Comparison of ENCODE assay signal across 1 cellular context in the genomic region with DNA sequence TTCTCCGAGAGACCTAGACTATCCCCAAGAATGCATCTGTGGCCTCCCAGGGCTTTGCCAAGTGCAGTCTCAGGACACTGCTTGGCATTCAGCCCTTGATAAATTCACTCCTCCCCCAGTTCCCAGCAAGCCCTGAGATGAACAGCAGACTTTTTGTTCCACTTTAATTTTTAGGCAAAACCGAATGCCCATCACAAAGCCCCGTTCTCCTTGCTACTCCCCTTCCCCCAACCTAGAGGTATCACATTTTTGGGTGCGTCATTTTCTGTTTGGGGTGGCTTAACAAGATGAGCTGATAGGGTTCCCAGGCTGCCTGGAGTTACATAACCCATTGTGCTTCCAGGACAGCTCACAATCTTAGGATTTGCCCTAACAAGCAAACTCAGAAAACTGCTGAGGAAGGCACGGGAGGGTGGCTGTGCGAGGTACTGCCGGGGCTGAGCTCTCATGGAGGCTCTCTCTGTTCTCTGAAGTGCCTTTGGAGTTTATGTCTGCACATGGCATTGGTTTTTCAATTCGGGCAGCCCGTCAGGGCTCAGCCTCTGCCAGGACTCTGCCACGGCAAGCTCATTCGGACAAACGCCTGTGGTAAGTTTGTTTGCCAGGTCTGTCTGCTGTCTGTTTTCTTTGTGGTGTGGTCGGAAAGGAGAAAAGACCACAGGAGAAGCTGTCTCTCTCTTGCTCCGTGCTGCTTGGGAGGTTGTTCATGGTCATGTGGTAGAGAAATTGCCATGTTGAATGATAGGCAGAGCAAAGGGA.
TF ChIP-seq lines count a peak whose summit lies in the region.

A gene with protein sequence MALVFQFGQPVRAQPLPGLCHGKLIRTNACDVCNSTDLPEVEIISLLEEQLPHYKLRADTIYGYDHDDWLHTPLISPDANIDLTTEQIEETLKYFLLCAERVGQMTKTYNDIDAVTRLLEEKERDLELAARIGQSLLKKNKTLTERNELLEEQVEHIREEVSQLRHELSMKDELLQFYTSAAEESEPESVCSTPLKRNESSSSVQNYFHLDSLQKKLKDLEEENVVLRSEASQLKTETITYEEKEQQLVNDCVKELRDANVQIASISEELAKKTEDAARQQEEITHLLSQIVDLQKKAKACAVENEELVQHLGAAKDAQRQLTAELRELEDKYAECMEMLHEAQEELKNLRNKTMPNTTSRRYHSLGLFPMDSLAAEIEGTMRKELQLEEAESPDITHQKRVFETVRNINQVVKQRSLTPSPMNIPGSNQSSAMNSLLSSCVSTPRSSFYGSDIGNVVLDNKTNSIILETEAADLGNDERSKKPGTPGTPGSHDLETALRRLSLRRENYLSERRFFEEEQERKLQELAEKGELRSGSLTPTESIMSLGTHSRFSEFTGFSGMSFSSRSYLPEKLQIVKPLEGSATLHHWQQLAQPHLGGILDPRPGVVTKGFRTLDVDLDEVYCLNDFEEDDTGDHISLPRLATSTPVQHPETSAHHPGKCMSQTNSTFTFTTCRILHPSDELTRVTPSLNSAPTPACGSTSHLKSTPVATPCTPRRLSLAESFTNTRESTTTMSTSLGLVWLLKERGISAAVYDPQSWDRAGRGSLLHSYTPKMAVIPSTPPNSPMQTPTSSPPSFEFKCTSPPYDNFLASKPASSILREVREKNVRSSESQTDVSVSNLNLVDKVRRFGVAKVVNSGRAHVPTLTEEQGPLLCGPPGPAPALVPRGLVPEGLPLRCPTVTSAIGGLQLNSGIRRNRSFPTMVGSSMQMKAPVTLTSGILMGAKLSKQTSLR (plus strand): TSS at position 385 of the 759 bp plus-strand sequence. CDS start 113 bp downstream, at position 498.

TF ChIP-seq in HepG2, 621 proteins besides CTCF, POLR2A, EP300 and RAD21:
- TF ChIP-seq TARDBP (CRISPR knock-in tag; IDR thresholded peaks at IDR 0.05) (no peak), ZNF746 (CRISPR knock-in tag; IDR thresholded peaks at IDR 0.05) (no peak), HOXD1 (CRISPR knock-in tag; IDR thresholded peaks at IDR 0.05) (no peak), ISX (CRISPR knock-in tag; conservative IDR thresholded peaks at IDR 0.05) (no peak)
- TF ChIP-seq, protein P1, sequence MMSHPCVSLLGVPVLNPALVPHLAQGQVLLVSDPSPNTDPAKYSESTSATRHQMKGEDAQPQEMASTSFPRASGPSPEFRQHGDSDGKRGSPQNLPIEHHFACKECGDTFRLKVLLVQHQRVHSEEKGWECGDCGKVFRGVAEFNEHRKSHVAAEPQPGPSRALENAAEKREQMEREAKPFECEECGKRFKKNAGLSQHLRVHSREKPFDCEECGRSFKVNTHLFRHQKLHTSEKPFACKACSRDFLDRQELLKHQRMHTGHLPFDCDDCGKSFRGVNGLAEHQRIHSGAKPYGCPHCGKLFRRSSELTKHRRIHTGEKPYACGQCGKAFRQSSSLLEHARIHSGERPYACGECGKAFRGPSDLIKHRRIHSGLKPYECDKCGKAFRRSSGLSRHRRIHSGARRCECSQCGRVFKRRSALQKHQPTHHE (CRISPR knock-in tag; IDR thresholded peaks at IDR 0.05; ENCODE audit: borderline replicate concordance) = no peak
- TF ChIP-seq, protein P2, sequence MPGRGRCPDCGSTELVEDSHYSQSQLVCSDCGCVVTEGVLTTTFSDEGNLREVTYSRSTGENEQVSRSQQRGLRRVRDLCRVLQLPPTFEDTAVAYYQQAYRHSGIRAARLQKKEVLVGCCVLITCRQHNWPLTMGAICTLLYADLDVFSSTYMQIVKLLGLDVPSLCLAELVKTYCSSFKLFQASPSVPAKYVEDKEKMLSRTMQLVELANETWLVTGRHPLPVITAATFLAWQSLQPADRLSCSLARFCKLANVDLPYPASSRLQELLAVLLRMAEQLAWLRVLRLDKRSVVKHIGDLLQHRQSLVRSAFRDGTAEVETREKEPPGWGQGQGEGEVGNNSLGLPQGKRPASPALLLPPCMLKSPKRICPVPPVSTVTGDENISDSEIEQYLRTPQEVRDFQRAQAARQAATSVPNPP (CRISPR knock-in tag; IDR thresholded peaks at IDR 0.05) = no peak
